Comparison of ENCODE assay signal across 8 cellular contexts in genomic region chr3:98593046-98593936, GRCh38. TPM values are rescaled to one million over a fixed set of nuclear protein-coding genes. Genes with fewer than 3 reads are reported as not detected.
A peak's percentile ranks its signal among the peaks of the same experiment; 100 is the strongest.
DNase-seq lines count a peak whose midpoint lies in the region; ATAC-seq and TF ChIP-seq lines count a peak whose summit lies in the region.

CPOX (minus strand) TSS chr3:98593611; CDS start chr3:98593504, 107 bp downstream.

- TF ChIP-seq POLR2A in uterus (IDR thresholded peaks at IDR 0.05) = peak; percentile 43 to 57

- H3K4me1 ChIP-seq in right atrium auricular region = peaks cover 0 to 19% of the 10 kb centered on the region in 2 donors
- no peaks in the 10 kb centered on the region for H3K4me1 ChIP-seq in uterus

- peak; percentile 95 for ATAC-seq in GM18498 (IDR thresholded peaks at IDR 0.05; ENCODE audit: unreplicated experiment)
- ATAC-seq in HG02852 (IDR thresholded peaks at IDR 0.05; ENCODE audit: unreplicated experiment) = peak; percentile 95

- TF ChIP-seq CTCF in right atrium auricular region (IDR thresholded peaks at IDR 0.05) (peak in 1 of 2 donors; percentile 8), uterus (IDR thresholded peaks at IDR 0.05) (no peak)

- intact Hi-C loops in uterus (cut with DNase I; ENCODE audit: low total_unique reads) = no loop called here

- H3K27ac ChIP-seq in right atrium auricular region = peak within 1 kb of the TSS; percentile 80 to 81
- H3K27ac ChIP-seq in uterus = peak within 1 kb of the TSS; percentile 75 to 87

- H3K9me3 ChIP-seq in right atrium auricular region = no peaks in the 10 kb centered on the region
- H3K9me3 ChIP-seq in uterus = no peaks in the 10 kb centered on the region

- DNase-seq in NCI-H146 treated with DMSO at 0.1 percent for 48 hours (lab: John Stamatoyannopoulos, UW; ENCODE audit: unreplicated experiment) = peak; percentile 86
- peak; percentile 62 to 94 (median 77) for DNase-seq in T-helper 2 cell
- peak in 57 of 58 donors; percentile 27 to 95 (median 85) for DNase-seq in anterior cingulate cortex (lab: John Stamatoyannopoulos, UW)
- DNase-seq in right atrium auricular region (ENCODE audit: low spot score) = peak; percentile 89
- peak; percentile 94 for DNase-seq in putamen (ENCODE audit: low spot score)
- DNase-seq in uterus = peak; percentile 83

- no peaks in the 10 kb centered on the region for H3K27me3 ChIP-seq in right atrium auricular region
- H3K27me3 ChIP-seq in uterus = no peaks in the 10 kb centered on the region

- H3K36me3 ChIP-seq in right atrium auricular region = peaks cover 7% of the 10 kb centered on the region
- H3K36me3 ChIP-seq in uterus = no peaks in the 10 kb centered on the region

- peak within 1 kb of the TSS; percentile 76 to 78 for H3K4me3 ChIP-seq in right atrium auricular region
- peak within 1 kb of the TSS; percentile 50 to 76 for H3K4me3 ChIP-seq in uterus

RNA-seq across cellular contexts. Expression of gene CPOX, which starts in this region (rescaled TPM):
- total RNA-seq in right atrium auricular region (1 to 10 TPM; 7.8 to 9.1 TPM), uterus (10 to 100 TPM in 3 of 4 donors, 1 to 10 TPM in 1; 2.8 to 30.5 (median 17.7) TPM)

Comparison
In these comparisons a context has a peak if more than half of its experiments do, and no peak if none do; other contexts are left out.
1. Peak in every context shown above with its lines: DNase-seq, ATAC-seq, H3K4me3 ChIP-seq and H3K27ac ChIP-seq.